ENCODE assay signal across 8 cellular contexts in genomic region chr22:23856721-23857605, GRCh38. TPM values are rescaled to one million over a fixed set of nuclear protein-coding genes. Genes with fewer than 3 reads are reported as not detected.
DNase-seq lines count a peak whose midpoint lies in the region; ATAC-seq lines count a peak whose summit lies in the region.

No MANE protein-coding gene starts in this region.

- peak overlapping the region; percentile 57 to 91 for H3K27ac Mint-ChIP-seq in T-cell

- H3K36me3 ChIP-seq in mucosa of rectum (ENCODE audit: control insufficient read depth in 2 of 2, insufficient read depth in 2 of 2, low read length in 2 of 2) (no peaks in the 10 kb centered on the region), aorta (ENCODE audit: control insufficient read depth in 1 of 2, insufficient read depth in 2 of 2, low read length in 1 of 2) (no peaks in the 10 kb centered on the region)

- H3K9me3 ChIP-seq in mucosa of rectum (ENCODE audit: control insufficient read depth in 2 of 2, low read length in 2 of 2): no peaks in the 10 kb centered on the region
- H3K9me3 ChIP-seq in aorta (ENCODE audit: control insufficient read depth, low read length): no peaks in the 10 kb centered on the region

- peak overlapping the region; percentile 90 to 96 (median 91) for H3K4me3 Mint-ChIP-seq in T-cell

- POLR2A ChIA-PET in T-cell (lab: Charles Lee): interaction anchor here (0.7 to 0.9 kb wide), 2 partner anchors 37 to 63 kb away, joined by 3 to 4 read pairs; partner anchors contain the start of gene MIF (in 1 of the 2)

- peak overlapping the region; percentile 81 to 95 for H3K4me3 ChIP-seq in mucosa of rectum (ENCODE audit: low read length in 2 of 2)
- peak overlapping the region; percentile 23 to 58 for H3K4me3 ChIP-seq in aorta (ENCODE audit: low read length in 2 of 2)

- no peaks in the 10 kb centered on the region for H3K27me3 Mint-ChIP-seq in T-cell

- H3K9ac ChIP-seq in mucosa of rectum (ENCODE audit: low read depth in 1 of 2, low read length in 2 of 2): peak overlapping the region; percentile 79 to 85

- H3K9me3 Mint-ChIP-seq in T-cell: no peaks in the 10 kb centered on the region

- peaks cover 20 to 26% (median 26%) of the 10 kb centered on the region in 3 donors for H3K4me1 Mint-ChIP-seq in T-cell

- WGBS in aorta, 2 donors: 1 to 2% methylated on average over 53 to 58 of the region's 58 CpGs

- CTCF ChIA-PET in T-cell (lab: Charles Lee): interaction anchor here (0.5 to 2.3 kb wide), 14 partner anchors 8 to 1102 kb away, joined by 3 to 15 read pairs (median 4); partner anchors contain the start of gene MIF (in 1 of the 2)

- intact Hi-C loops in aorta (cut with DNase I): loop anchor here in 1 of 2 donors (5.0 kb wide), 1 partner anchor 35 kb away; the partner anchor contains the start of gene MIF

- H3K27me3 ChIP-seq in mucosa of rectum (ENCODE audit: control insufficient read depth in 2 of 2, insufficient read depth in 2 of 2, low read length in 2 of 2): no peaks in the 10 kb centered on the region
- H3K27me3 ChIP-seq in aorta (ENCODE audit: control insufficient read depth in 1 of 2, insufficient read depth in 2 of 2, low read length in 1 of 2): no peaks in the 10 kb centered on the region

- H3K4me1 ChIP-seq in mucosa of rectum (ENCODE audit: control insufficient read depth in 2 of 2, insufficient read depth in 2 of 2, low read length in 2 of 2): peaks cover 8% of the 10 kb centered on the region in 2 donors
- H3K4me1 ChIP-seq in aorta (ENCODE audit: control insufficient read depth in 1 of 2, insufficient read depth in 2 of 2, low read length in 2 of 2): peaks cover 0 to 2% of the 10 kb centered on the region in 2 donors

- DNase-seq in NCI-H1417 (lab: John Stamatoyannopoulos, UW): peak; percentile 38 to 85 (median 78)
- no peak for DNase-seq in NCI-H1417 treated with DMSO at 0.1 percent for 48 hours (lab: John Stamatoyannopoulos, UW)
- peak; percentile 70 for DNase-seq in HK-2 (ENCODE audit: unreplicated experiment)
- peak in 6 of 34 experiments; percentile 8 to 18 (median 15) for DNase-seq in T-cell
- no peak for DNase-seq in epithelial cell of prostate (ENCODE audit: low read depth, low spot score)
- DNase-seq in aorta: peak in 1 of 2 donors; percentile 66

- ATAC-seq in GM19467 (IDR thresholded peaks at IDR 0.05; ENCODE audit: unreplicated experiment): peak; percentile 36
- ATAC-seq in T-cell (replicated peaks in 1 of 4): peak; percentile 30 to 51 (median 43)
- peak; percentile 77 for ATAC-seq in aorta (ENCODE audit: low FRiP score)

- no peaks in the 10 kb centered on the region for H3K36me3 Mint-ChIP-seq in T-cell

- H3K27ac ChIP-seq in epithelial cell of prostate (peak overlapping the region; percentile 59), mucosa of rectum (ENCODE audit: low read depth in 2 of 2, low read length in 2 of 2) (peak overlapping the region; percentile 77 to 92), aorta (ENCODE audit: low read depth in 1 of 2, low read length in 2 of 2) (peak overlapping the region; percentile 8 to 80)

RNA-seq across cellular contexts. Expression of gene SLC2A11, which starts 0.7 kb away (rescaled TPM):
- total RNA-seq in T-cell: 10 to 100 TPM; 16.2 to 24.2 (median 18.6) TPM
- 10 to 100 TPM in 1 of 2 donors, 1 to 10 TPM in 1; 4.8 to 14.4 TPM for total RNA-seq in aorta
- polyA plus RNA-seq in aorta: 10 to 100 TPM; 16.7 TPM

RNA-seq across cellular contexts. Expression of gene DERL3, which starts 18.2 kb away (rescaled TPM):
- total RNA-seq in T-cell (1 to 10 TPM; 1.2 to 3.9 (median 2.8) TPM), aorta (1 to 10 TPM; 1.9 to 3.9 TPM)
- polyA plus RNA-seq in aorta: 1 to 10 TPM; 1.4 to 6.1 TPM

RNA-seq across cellular contexts. Expression of gene MIF, which starts 37.2 kb away (rescaled TPM):
- total RNA-seq in T-cell: 100 to 1,000 TPM; 182 to 334 (median 289) TPM
- 100 to 1,000 TPM; 278 to 316 TPM for total RNA-seq in aorta
- 100 to 1,000 TPM; 362 to 373 TPM for polyA plus RNA-seq in aorta

Comparison
In these comparisons a context has a peak if more than half of its experiments do, and no peak if none do; other contexts are left out.
1. DNase-seq: peak in NCI-H1417 (3 of 3) and HK-2 (single experiment); none in NCI-H1417 treated with DMSO at 0.1 percent for 48 hours (single experiment) and epithelial cell of prostate (single experiment).
2. Peak in every context shown above with its lines, with median percentiles within 50 percentile points of each other: ATAC-seq and H3K27ac ChIP-seq.